ENCODE assay signal across 15 cellular contexts in the genomic region with DNA sequence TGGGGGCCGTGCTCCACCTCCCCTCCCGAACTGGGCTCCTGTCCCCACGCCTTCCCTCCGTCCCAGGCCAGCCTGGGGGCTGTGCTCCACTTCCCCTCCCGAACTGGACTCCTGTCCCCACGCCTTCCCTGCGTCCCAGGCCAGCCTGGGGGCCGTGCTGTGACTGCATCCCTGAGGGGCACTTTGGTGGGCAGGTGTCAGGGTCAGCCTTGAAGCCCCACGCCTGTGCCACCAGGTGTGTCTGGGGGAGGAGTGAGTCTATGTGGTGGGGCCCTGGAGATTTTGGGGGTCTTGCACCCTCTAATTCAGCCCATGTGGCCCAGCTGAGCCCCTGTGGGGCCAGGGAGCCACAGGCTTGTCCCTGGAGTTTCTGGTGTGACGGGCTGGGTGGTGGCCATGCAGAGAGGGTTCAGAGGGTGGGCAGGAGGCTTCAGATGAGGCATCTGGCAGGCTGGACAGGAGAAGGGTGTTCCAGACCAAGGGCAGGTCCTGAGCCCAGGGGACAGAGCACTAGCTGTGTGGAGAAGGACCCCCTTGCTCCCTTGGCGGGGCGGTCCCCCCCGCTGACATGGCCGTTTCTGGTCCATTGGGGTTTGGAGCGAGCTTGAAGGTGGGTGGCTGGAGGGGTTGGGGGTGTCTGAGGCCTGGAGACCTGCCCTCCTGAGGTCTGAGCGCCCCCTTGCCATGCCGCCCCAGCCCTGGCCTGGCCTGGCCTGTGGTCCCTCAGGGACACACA. TPM values are rescaled to one million over a fixed set of nuclear protein-coding genes. Genes with fewer than 3 reads are reported as not detected.
DNase-seq lines count a peak whose midpoint lies in the region; ATAC-seq and TF ChIP-seq lines count a peak whose summit lies in the region.
"Had no signal": no experiment of that assay in that cellular context is flagged by ENCODE, and none has a peak within 500 bp of the region (broad histone marks: within the 10 kb centered on the region; RNA-seq: fewer than 3 reads in every experiment).

No MANE protein-coding gene starts in this region.

- no peak overlapping the region for H3K27ac Mint-ChIP-seq in activated CD8-positive, alpha-beta T cell treated with anti-CD3 and anti-CD28 coated beads, Interleukin-2, amount 10 ng/mL, durations not matched to agents 7 days and 5 days
- H3K27ac Mint-ChIP-seq: B cell had no signal

- H3K4me1 ChIP-seq in gastrocnemius medialis, result peaks cover 8 to 42% of the 10 kb centered on the region in 2 donors

- TF ChIP-seq CTCF in AG04449 (IDR thresholded peaks at IDR 0.05; ENCODE audit: insufficient read depth, low read length, missing control alignments) (no peak), VCaP (conservative IDR thresholded peaks at IDR 0.05) (no peak), gastrocnemius medialis (IDR thresholded peaks at IDR 0.05 in 4 of 5, conservative IDR thresholded peaks at IDR 0.05 in 1 of 5) (no peak)

- intact Hi-C loops in gastrocnemius medialis (cut with DNase I; ENCODE audit: low total_unique reads), result no loop called here

- H3K27ac ChIP-seq in VCaP (peak overlapping the region; percentile 43), layer of hippocampus (ENCODE audit: low read depth, low read length) (peak overlapping the region; percentile 83), gastrocnemius medialis (peak overlapping the region; percentile 67 to 84 (median 76))
- H3K27ac ChIP-seq: epithelial cell of prostate had no signal

- DNase-seq in AG04449 (ENCODE audit: low read depth, low spot score) (no peak), gastrocnemius medialis (no peak), DMS53 (lab: John Stamatoyannopoulos, UW) (no peak), kidney tubule cell (ENCODE audit: low spot score) (no peak)
- no peak for DNase-seq in activated CD8-positive, alpha-beta T cell treated with anti-CD3 and anti-CD28 coated beads, Interleukin-2, amount 10 ng/mL, durations not matched to agents 7 days and 5 days
- no peak for DNase-seq in stimulated activated CD4-positive, alpha-beta T cell treated with anti-CD3 and anti-CD28 coated beads, Interleukin-2, amount 100 ng/mL, for 48 hours
- DNase-seq: activated CD4-positive, alpha-beta T cell treated with anti-CD3 and anti-CD28 coated beads, Interleukin-2, amount 50 U/mL, for 48 hours; Kasumi-1; NCI-H226; stimulated activated naive CD4-positive, alpha-beta T cell; SW 1271 had no signal

- peaks cover 3% of the 10 kb centered on the region for H3K4me1 Mint-ChIP-seq in activated CD8-positive, alpha-beta T cell treated with anti-CD3 and anti-CD28 coated beads, Interleukin-2, amount 10 ng/mL, durations not matched to agents 7 days and 5 days (ENCODE audit: low read depth)
- H3K4me1 Mint-ChIP-seq: B cell had no signal

- POLR2A ChIA-PET in AG04449 (lab: Yijun Ruan, JAX), result interaction anchor here (0.9 to 2.1 kb wide), 4 partner anchors 13 to 120 kb away, joined by 3 to 10 read pairs (median 6); partner anchors contain the start of genes NTHL1, RPS2, TRAF7 and TSC2
- POLR2A ChIA-PET in activated CD8-positive, alpha-beta T cell treated with anti-CD3 and anti-CD28 coated beads, Interleukin-2, amount 10 ng/mL, durations not matched to agents 7 days and 5 days (lab: Charles Lee), result no interaction called here

- H3K9me3 Mint-ChIP-seq in activated CD8-positive, alpha-beta T cell treated with anti-CD3 and anti-CD28 coated beads, Interleukin-2, amount 10 ng/mL, durations not matched to agents 7 days and 5 days (ENCODE audit: insufficient read depth), result no peaks in the 10 kb centered on the region

- TF ChIP-seq POLR2A in gastrocnemius medialis (IDR thresholded peaks at IDR 0.05), result no peak

- H3K27me3 ChIP-seq in layer of hippocampus (ENCODE audit: control insufficient read depth, insufficient read depth, low read length) (no peaks in the 10 kb centered on the region), gastrocnemius medialis (no peaks in the 10 kb centered on the region)

- H3K27me3 Mint-ChIP-seq in activated CD8-positive, alpha-beta T cell treated with anti-CD3 and anti-CD28 coated beads, Interleukin-2, amount 10 ng/mL, durations not matched to agents 7 days and 5 days (ENCODE audit: low read depth), result no peaks in the 10 kb centered on the region
- H3K27me3 Mint-ChIP-seq: B cell had no signal

- in situ Hi-C loops in gastrocnemius medialis (cut with MboI; ENCODE audit: low sequenced_read_pairs in 4 of 4), result no loop called here

- H3K4me3 Mint-ChIP-seq in activated CD8-positive, alpha-beta T cell treated with anti-CD3 and anti-CD28 coated beads, Interleukin-2, amount 10 ng/mL, durations not matched to agents 7 days and 5 days, result no peak overlapping the region
- H3K4me3 Mint-ChIP-seq: B cell had no signal

- CTCF ChIA-PET in AG04449 (lab: Yijun Ruan, JAX), result interaction anchor here (0.7 to 1.8 kb wide), 5 partner anchors 10 to 105 kb away, joined by 3 to 10 read pairs (median 3); partner anchors contain the start of genes NTHL1 and TSC2
- CTCF ChIA-PET in activated CD8-positive, alpha-beta T cell treated with anti-CD3 and anti-CD28 coated beads, Interleukin-2, amount 10 ng/mL, durations not matched to agents 7 days and 5 days (lab: Charles Lee), result no interaction called here

- no peaks in the 10 kb centered on the region for H3K9me3 ChIP-seq in gastrocnemius medialis

- ATAC-seq in gastrocnemius medialis, result no peak
- no peak for ATAC-seq in activated CD8-positive, alpha-beta T cell treated with anti-CD3 and anti-CD28 coated beads, Interleukin-2, amount 10 ng/mL, durations not matched to agents 7 days and 5 days

- H3K4me3 ChIP-seq in AG04449 (ENCODE audit: low read depth, low read length) (peak overlapping the region; percentile 8), gastrocnemius medialis (peak overlapping the region; percentile 38 to 62 (median 45))

- H3K36me3 Mint-ChIP-seq in activated CD8-positive, alpha-beta T cell treated with anti-CD3 and anti-CD28 coated beads, Interleukin-2, amount 10 ng/mL, durations not matched to agents 7 days and 5 days (ENCODE audit: low read depth), result no peaks in the 10 kb centered on the region

- no peaks in the 10 kb centered on the region for H3K36me3 ChIP-seq in gastrocnemius medialis

RNA-seq across cellular contexts. Expression of gene NHERF2, which starts 8.2 kb away (rescaled TPM):
- total RNA-seq in gastrocnemius medialis, result 10 to 100 TPM; 51.6 to 86.9 (median 74.4) TPM
- total RNA-seq in activated CD8-positive, alpha-beta T cell treated with anti-CD3 and anti-CD28 coated beads, Interleukin-2, amount 10 ng/mL, durations not matched to agents 7 days and 5 days, result 1 to 10 TPM; 1.4 to 2.8 TPM

RNA-seq across cellular contexts. Expression of gene NTHL1, which starts 12.8 kb away (rescaled TPM):
- total RNA-seq in gastrocnemius medialis, result 10 to 100 TPM in 1 of 4 donors, 1 to 10 TPM in 3; 3.5 to 13.6 (median 6.4) TPM
- 10 to 100 TPM; 29.9 to 35.3 TPM for total RNA-seq in activated CD8-positive, alpha-beta T cell treated with anti-CD3 and anti-CD28 coated beads, Interleukin-2, amount 10 ng/mL, durations not matched to agents 7 days and 5 days

RNA-seq across cellular contexts. Expression of gene TSC2, which starts 12.9 kb away (rescaled TPM):
- 10 to 100 TPM; 44.5 to 62.7 (median 53.8) TPM for total RNA-seq in gastrocnemius medialis
- 10 to 100 TPM; 87.9 to 97.4 TPM for total RNA-seq in activated CD8-positive, alpha-beta T cell treated with anti-CD3 and anti-CD28 coated beads, Interleukin-2, amount 10 ng/mL, durations not matched to agents 7 days and 5 days

RNA-seq across cellular contexts. Expression of gene NPW, which starts 15.3 kb away (rescaled TPM):
- total RNA-seq in gastrocnemius medialis, result not detected
- under 1 TPM in 1 of 2 experiments, not detected in 1; 0.73 TPM for total RNA-seq in activated CD8-positive, alpha-beta T cell treated with anti-CD3 and anti-CD28 coated beads, Interleukin-2, amount 10 ng/mL, durations not matched to agents 7 days and 5 days

RNA-seq across cellular contexts. Expression of gene ZNF598, which starts 25.2 kb away (rescaled TPM):
- 10 to 100 TPM; 57.0 to 92.2 (median 75.4) TPM for total RNA-seq in gastrocnemius medialis
- total RNA-seq in activated CD8-positive, alpha-beta T cell treated with anti-CD3 and anti-CD28 coated beads, Interleukin-2, amount 10 ng/mL, durations not matched to agents 7 days and 5 days, result 10 to 100 TPM; 75.1 to 75.9 TPM

Comparison
In these comparisons a context has a peak if more than half of its experiments do, and no peak if none do; other contexts are left out.
1. RNA of gene NHERF2, which starts 8.2 kb away (total RNA-seq): 51.6 to 86.9 TPM in gastrocnemius medialis; 1.4 to 2.8 TPM in activated CD8-positive, alpha-beta T cell treated with anti-CD3 and anti-CD28 coated beads, Interleukin-2, amount 10 ng/mL, durations not matched to agents 7 days and 5 days; every median in the first group is over 10 times any median in the second.
2. Peak in every context shown above with its lines, with median percentiles within 50 percentile points of each other: H3K27ac ChIP-seq.